ENCODE assay signal across 23 cellular contexts in the genomic region with DNA sequence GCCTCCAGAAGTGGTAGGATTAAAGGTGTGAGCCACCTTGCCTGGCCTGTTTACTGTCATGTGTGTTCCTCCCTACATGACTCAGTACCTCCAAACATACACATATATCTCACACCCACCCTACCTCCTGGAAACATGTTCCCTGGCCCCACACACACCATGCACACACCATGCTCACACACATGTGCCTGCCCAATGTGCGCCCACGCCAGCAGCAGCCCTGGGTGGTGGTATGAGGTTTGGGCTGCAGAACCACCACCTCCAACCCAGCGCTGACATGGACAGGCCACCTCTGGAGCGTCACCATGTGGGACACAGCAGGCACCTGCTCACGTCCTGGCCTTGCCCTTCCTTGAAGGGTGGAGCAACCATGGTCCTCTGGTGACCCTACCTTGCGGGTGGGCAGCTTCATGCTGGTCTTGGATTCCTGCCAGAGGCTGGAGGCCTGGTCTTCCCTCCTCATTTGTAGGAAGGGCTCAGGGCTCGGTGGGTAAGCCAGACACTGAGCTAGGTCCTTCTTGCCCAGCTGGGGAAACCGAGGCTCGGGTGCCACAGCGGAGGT. TPM values are rescaled to one million over a fixed set of nuclear protein-coding genes. Genes with fewer than 3 reads are reported as not detected.
DNase-seq lines count a peak whose midpoint lies in the region; ATAC-seq and TF ChIP-seq lines count a peak whose summit lies in the region.
"Had no signal": no experiment of that assay in that cellular context is flagged by ENCODE, and none has a peak within 500 bp of the region (broad histone marks: within the 10 kb centered on the region; RNA-seq: fewer than 3 reads in every experiment).

No MANE protein-coding gene starts in this region.

- H3K27me3 ChIP-seq in PC-9 (ENCODE audit: insufficient read depth, low read depth), result no peaks in the 10 kb centered on the region
- H3K27me3 ChIP-seq in testis, result no peaks in the 10 kb centered on the region
- H3K27me3 ChIP-seq: brain microvascular endothelial cell had no signal

- no peaks in the 10 kb centered on the region for H3K9me3 Mint-ChIP-seq in MCF 10A (ENCODE audit: unreplicated experiment)
- no peaks in the 10 kb centered on the region for H3K9me3 Mint-ChIP-seq in activated naive CD8-positive, alpha-beta T cell treated with anti-CD3 and anti-CD28 coated beads, Interleukin-2, amount 50 U/mL, for 24 hours
- H3K9me3 Mint-ChIP-seq: activated naive CD4-positive, alpha-beta T cell treated with anti-CD3 and anti-CD28 coated beads for 36 hours had no signal

- H4K20me1 ChIP-seq in PC-9 (ENCODE audit: insufficient read depth), result peaks cover 12% of the 10 kb centered on the region
- H4K20me1 ChIP-seq: BLaER1 had no signal

- H3K4me2 ChIP-seq in PC-9, result peak overlapping the region; percentile 57; the same call in 1 of the 2 replicates
- H3K4me2 ChIP-seq: BLaER1, KMS-11 had no signal

- peaks cover 53% of the 10 kb centered on the region for H3K4me1 Mint-ChIP-seq in MCF 10A (ENCODE audit: insufficient read depth, unreplicated experiment)
- H3K4me1 Mint-ChIP-seq in activated naive CD8-positive, alpha-beta T cell treated with anti-CD3 and anti-CD28 coated beads, Interleukin-2, amount 50 U/mL, for 24 hours, result peaks cover 13% of the 10 kb centered on the region

- no peak for TF ChIP-seq CTCF in PC-9 (conservative IDR thresholded peaks at IDR 0.05)
- no peak for TF ChIP-seq CTCF in MCF 10A (IDR thresholded peaks at IDR 0.05; ENCODE audit: unreplicated experiment)
- TF ChIP-seq CTCF in testis (IDR thresholded peaks at IDR 0.05), result no peak

- no TSS peak for BruUV-seq in PC-9 (replicated peaks; lab: Mats Ljungman, UMichigan)
- BruUV-seq in MCF 10A (replicated peaks; lab: Mats Ljungman, UMichigan), result no TSS peak

- H3K36me3 Mint-ChIP-seq in MCF 10A (ENCODE audit: insufficient read depth, unreplicated experiment), result peaks cover 30% of the 10 kb centered on the region
- H3K36me3 Mint-ChIP-seq in activated naive CD8-positive, alpha-beta T cell treated with anti-CD3 and anti-CD28 coated beads, Interleukin-2, amount 50 U/mL, for 24 hours (ENCODE audit: low read depth), result no peaks in the 10 kb centered on the region

- H3K9me3 ChIP-seq in PC-9 (ENCODE audit: insufficient read depth, low read depth) (no peaks in the 10 kb centered on the region), testis (no peaks in the 10 kb centered on the region)
- H3K9me3 ChIP-seq: BLaER1 had no signal

- H3K27me3 Mint-ChIP-seq in MCF 10A (ENCODE audit: insufficient read depth, unreplicated experiment), result no peaks in the 10 kb centered on the region
- peaks cover 23% of the 10 kb centered on the region for H3K27me3 Mint-ChIP-seq in activated naive CD8-positive, alpha-beta T cell treated with anti-CD3 and anti-CD28 coated beads, Interleukin-2, amount 50 U/mL, for 24 hours

- no peak overlapping the region for H3K4me3 Mint-ChIP-seq in MCF 10A (ENCODE audit: unreplicated experiment)
- no peak overlapping the region for H3K4me3 Mint-ChIP-seq in activated naive CD8-positive, alpha-beta T cell treated with anti-CD3 and anti-CD28 coated beads, Interleukin-2, amount 50 U/mL, for 24 hours
- H3K4me3 Mint-ChIP-seq: activated CD4-positive, alpha-beta T cell treated with anti-CD3 and anti-CD28 coated beads for 36 hours; activated naive CD4-positive, alpha-beta T cell treated with anti-CD3 and anti-CD28 coated beads for 36 hours; nephron progenitor cell had no signal

- CTCF ChIA-PET in PC-9 (lab: Charles Lee) (no interaction called here), MCF 10A (lab: Yijun Ruan, JAX) (interaction anchor here (0.5 to 1.6 kb wide), 7 partner anchors 9 to 1014 kb away, joined by 3 to 7 read pairs (median 4); no protein-coding TSS in a partner anchor)

- peak overlapping the region; percentile 87 for H3K27ac ChIP-seq in PC-9
- H3K27ac ChIP-seq in testis, result peak overlapping the region; percentile 11 to 74
- H3K27ac ChIP-seq: BLaER1, brain microvascular endothelial cell, KMS-11 had no signal

- H3K36me3 ChIP-seq in PC-9 (ENCODE audit: low read depth), result no peaks in the 10 kb centered on the region
- H3K36me3 ChIP-seq in testis (ENCODE audit: low read depth, missing control alignments), result no peaks in the 10 kb centered on the region
- H3K36me3 ChIP-seq: BLaER1, brain microvascular endothelial cell had no signal

- H3K4me1 ChIP-seq in PC-9 (replicated peaks; ENCODE audit: insufficient read depth) (peaks cover 55% of the 10 kb centered on the region), testis (peaks cover 5% of the 10 kb centered on the region)

- POLR2A ChIA-PET in PC-9 (lab: Charles Lee; ENCODE audit: unreplicated experiment) (no interaction called here), MCF 10A (lab: Yijun Ruan, JAX) (interaction anchor here (1.8 to 23.0 kb wide), 3 partner anchors 16 to 38 kb away, joined by 9 to 468 read pairs (median 18); a partner anchor contains a TSS)

- H3K4me3 ChIP-seq in PC-9 (no peak overlapping the region), testis (no peak overlapping the region)
- H3K4me3 ChIP-seq: BLaER1 had no signal

- intact Hi-C loops in PC-9 (cut with micrococcal nuclease; ENCODE audit: unreplicated experiment), result no loop called here
- intact Hi-C loops in MCF 10A (cut with micrococcal nuclease), result loop anchor here (5.0 kb wide), 2 partner anchors 37 to 57 kb away; no protein-coding TSS in a partner anchor
- intact Hi-C loops in testis (cut with DNase I; ENCODE audit: low total_unique reads), result no loop called here

- no peak for DNase-seq in PC-9
- no peak for DNase-seq in MCF 10A (ENCODE audit: unreplicated experiment)
- peak; percentile 35 for DNase-seq in islet precursor cell
- no peak for DNase-seq in testis
- no peak for DNase-seq in activated naive CD8-positive, alpha-beta T cell treated with anti-CD3 and anti-CD28 coated beads, Interleukin-2, amount 50 U/mL, for 24 hours
- no peak for DNase-seq in NCI-H1092 treated with DMSO at 0.1 percent for 48 hours (lab: John Stamatoyannopoulos, UW)
- DNase-seq: activated CD4-positive, alpha-beta T cell treated with anti-CD3 and anti-CD28 coated beads for 36 hours; activated naive CD4-positive, alpha-beta T cell treated with anti-CD3 and anti-CD28 coated beads for 36 hours; brain microvascular endothelial cell; effector memory CD4-positive, alpha-beta T cell; GF-D8; GOT3; mesendoderm; NCI-H1417 treated with DMSO at 0.1 percent for 48 hours; nephron progenitor cell; NK-92 treated with Interleukin-12 subunit alpha and Interleukin-12 subunit beta, amount 100 ng/mL, for 24 hours; SIG-M5; stimulated activated CD4-positive, alpha-beta T cell treated with anti-CD3 and anti-CD28 coated beads, Interleukin-2, amount 100 ng/mL, for 24 hours; T-helper 9 cell had no signal

- ATAC-seq in activated naive CD8-positive, alpha-beta T cell treated with anti-CD3 and anti-CD28 coated beads, Interleukin-2, amount 50 U/mL, for 24 hours, result no peak
- no peak for ATAC-seq in GM19467 (IDR thresholded peaks at IDR 0.05; ENCODE audit: unreplicated experiment)
- ATAC-seq: activated CD4-positive, alpha-beta T cell treated with anti-CD3 and anti-CD28 coated beads for 36 hours had no signal

- peaks cover 14% of the 10 kb centered on the region for H3K79me2 ChIP-seq in PC-9 (ENCODE audit: low read depth)

- 93 to 95% methylated on average over 10 of the region's 10 CpGs for WGBS in testis, 2 donors

- H3K27ac Mint-ChIP-seq in MCF 10A (ENCODE audit: low read depth, unreplicated experiment), result peak overlapping the region; percentile 91
- H3K27ac Mint-ChIP-seq in activated naive CD8-positive, alpha-beta T cell treated with anti-CD3 and anti-CD28 coated beads, Interleukin-2, amount 50 U/mL, for 24 hours, result no peak overlapping the region
- H3K27ac Mint-ChIP-seq: activated CD4-positive, alpha-beta T cell treated with anti-CD3 and anti-CD28 coated beads for 36 hours; activated naive CD4-positive, alpha-beta T cell treated with anti-CD3 and anti-CD28 coated beads for 36 hours had no signal

- no peak for TF ChIP-seq POLR2A in testis (IDR thresholded peaks at IDR 0.05)

- H3K9me2 ChIP-seq in PC-9 (ENCODE audit: insufficient read depth), result no peaks in the 10 kb centered on the region

- peaks cover 53% of the 10 kb centered on the region for H3F3A ChIP-seq in PC-9 (ENCODE audit: insufficient read depth, low read depth)

- no peak overlapping the region for H2AFZ ChIP-seq in PC-9

RNA-seq across cellular contexts. Expression of a gene that starts 37.9 kb away (rescaled TPM):
- total RNA-seq in PC-9 (2021) (44.3 and 47.7 TPM in 2 replicates), MCF 10A (2022) (61.0 and 68.1 TPM in 2 replicates), testis (10 to 100 TPM; 24.4 to 28.6 TPM)
- 16.8 TPM for polyA plus RNA-seq in testis (ENCODE audit: insufficient read depth, low read depth, low replicate concordance)

RNA-seq across cellular contexts. Expression of a gene that starts 43.9 kb away (rescaled TPM):
- total RNA-seq in PC-9 (2021) (not detected in 2 replicates), MCF 10A (2022) (not detected in 2 replicates), testis (not detected)
- not detected for polyA plus RNA-seq in testis (ENCODE audit: insufficient read depth, low read depth, low replicate concordance)
- total RNA-seq: activated CD4-positive, alpha-beta T cell treated with anti-CD3 and anti-CD28 coated beads for 36 hours; activated naive CD4-positive, alpha-beta T cell treated with anti-CD3 and anti-CD28 coated beads for 36 hours; temporal lobe had no signal
